Comparison of ENCODE assay signal across 1 cellular context in the genomic region with DNA sequence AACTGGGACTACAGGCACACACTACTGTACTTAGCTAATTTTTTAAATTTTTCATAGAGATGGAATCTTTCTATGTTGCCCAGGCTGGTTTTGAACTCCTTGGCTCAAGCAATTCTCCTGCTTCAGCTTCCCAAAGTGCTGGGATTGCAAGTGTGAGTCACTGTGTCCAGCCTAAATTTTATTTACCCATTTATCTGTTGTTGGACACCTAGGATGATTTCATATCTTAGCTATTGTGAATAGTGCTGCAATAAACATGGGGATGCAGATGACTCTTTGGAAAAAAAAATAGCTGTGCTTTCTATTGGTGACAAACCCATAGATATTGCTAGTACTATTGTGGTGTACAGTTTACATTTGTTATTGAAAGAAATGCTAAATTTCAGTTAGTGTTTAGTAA.
TF ChIP-seq lines count a peak whose summit lies in the region.

No MANE protein-coding gene starts in this region.

TF ChIP-seq in H1, 55 proteins besides CTCF, POLR2A, EP300 and RAD21:
- TF ChIP-seq ZNF274 (IDR thresholded peaks at IDR 0.05; ENCODE audit: borderline replicate concordance, extremely low read depth, low read length) = no peak
- no peak for TF ChIP-seq TAF1 (IDR thresholded peaks at IDR 0.05; ENCODE audit: low read depth, low read length)
- TF ChIP-seq MAFK (IDR thresholded peaks at IDR 0.05; ENCODE audit: low read depth, low read length) = no peak
- TF ChIP-seq MAX (IDR thresholded peaks at IDR 0.05) = no peak
- TF ChIP-seq ATF2 (IDR thresholded peaks at IDR 0.05; ENCODE audit: low read length) = no peak
- no peak for TF ChIP-seq CEBPB (IDR thresholded peaks at IDR 0.05; ENCODE audit: low read depth, low read length)
- no peak for TF ChIP-seq CHD1 (IDR thresholded peaks at IDR 0.05; ENCODE audit: low read depth, low read length)
- TF ChIP-seq SRF (IDR thresholded peaks at IDR 0.05; ENCODE audit: low read depth, low read length) = no peak
- TF ChIP-seq YY1 (IDR thresholded peaks at IDR 0.05; ENCODE audit: low read depth, low read length) = no peak
- TF ChIP-seq SIRT6 (IDR thresholded peaks at IDR 0.05; ENCODE audit: low read length) = no peak
- no peak for TF ChIP-seq CHD2 (IDR thresholded peaks at IDR 0.05; ENCODE audit: low read length)
- TF ChIP-seq PHF8 (conservative IDR thresholded peaks at IDR 0.05; ENCODE audit: low read depth, low read length) = no peak
- TF ChIP-seq JUN (IDR thresholded peaks at IDR 0.05; ENCODE audit: low read depth, low read length) = no peak
- no peak for TF ChIP-seq GABPA (IDR thresholded peaks at IDR 0.05; ENCODE audit: borderline replicate concordance, insufficient read depth, low read length)
